In genomic region chr20:21433329-21433890, GRCh38 we compare ENCODE assay signal across 15 cellular contexts. TPM values are rescaled to one million over a fixed set of nuclear protein-coding genes. Genes with fewer than 3 reads are reported as not detected.
DNase-seq lines count a peak whose midpoint lies in the region; ATAC-seq, FAIRE-seq and TF ChIP-seq lines count a peak whose summit lies in the region.
"Had no signal": no experiment of that assay in that cellular context is flagged by ENCODE, and none has a peak within 500 bp of the region (broad histone marks: within the 10 kb centered on the region; RNA-seq: fewer than 3 reads in every experiment).

No MANE protein-coding gene starts in this region.

- no peaks in the 10 kb centered on the region for H3K9me3 ChIP-seq in A673 (ENCODE audit: low read depth, low read length, poor library complexity, severe bottlenecking)
- H3K9me3 ChIP-seq: tibial nerve had no signal

- no peaks in the 10 kb centered on the region for H3K4me1 ChIP-seq in A673 (ENCODE audit: insufficient read depth, low read length, poor library complexity, severe bottlenecking)
- H3K4me1 ChIP-seq: parathyroid adenoma, tibial nerve had no signal

- intact Hi-C loops in A673 (cut with micrococcal nuclease; ENCODE audit: unreplicated experiment) = no loop called here

- no TSS peak for BruUV-seq in A673 (replicated peaks; lab: Mats Ljungman, UMichigan)

- H3K27me3 ChIP-seq in bronchial epithelial cell (ENCODE audit: control insufficient read depth, insufficient read depth, low read length) = no peaks in the 10 kb centered on the region
- no peaks in the 10 kb centered on the region for H3K27me3 ChIP-seq in A673 (replicated peaks; ENCODE audit: insufficient read depth, low read depth, low read length, poor library complexity)
- H3K27me3 ChIP-seq: tibial nerve had no signal

- no peak for TF ChIP-seq CTCF in bronchial epithelial cell (IDR thresholded peaks at IDR 0.05; ENCODE audit: insufficient read depth, low read length, severe bottlenecking)
- TF ChIP-seq CTCF in A673 (conservative IDR thresholded peaks at IDR 0.05; ENCODE audit: low read depth, low read length) = no peak

- H3K27ac ChIP-seq in A673 (ENCODE audit: low read depth, low read length, poor library complexity, severe bottlenecking) = no peak overlapping the region
- H3K27ac ChIP-seq: parathyroid adenoma, tibial nerve had no signal

- POLR2A ChIA-PET in A673 (lab: Charles Lee; ENCODE audit: low non-redundant PET) = no interaction called here

- H3K4me3 ChIP-seq in bronchial epithelial cell (ENCODE audit: low read depth, low read length) (no peak overlapping the region), A673 (ENCODE audit: low read depth, low read length, poor library complexity, severe bottlenecking) (no peak overlapping the region)
- H3K4me3 ChIP-seq: lung, smooth muscle cell, tibial nerve had no signal

- ATAC-seq in GM21423 (IDR thresholded peaks at IDR 0.05; ENCODE audit: unreplicated experiment) = no peak
- ATAC-seq in HG03045 (IDR thresholded peaks at IDR 0.05; ENCODE audit: unreplicated experiment) = no peak

- CTCF ChIA-PET in A673 (lab: Charles Lee) = no interaction called here

- H3K36me3 ChIP-seq in bronchial epithelial cell (ENCODE audit: control insufficient read depth, insufficient read depth, low read length) (no peaks in the 10 kb centered on the region), A673 (ENCODE audit: insufficient read depth, low read length, poor library complexity, severe bottlenecking) (no peaks in the 10 kb centered on the region)
- H3K36me3 ChIP-seq: tibial nerve had no signal

- peak; percentile 40 for FAIRE-seq in bronchial epithelial cell (lab: Jason Lieb, UNC)
- FAIRE-seq: endometrium had no signal

- DNase-seq in GM04504 (ENCODE audit: low read depth) (peak; percentile 10), NCI-H226 (peak; percentile 80), bronchial epithelial cell (ENCODE audit: low read depth) (peak; percentile 74), renal cortical epithelial cell (ENCODE audit: low read depth) (peak; percentile 80), A673 (ENCODE audit: low spot score) (no peak)
- DNase-seq: NCI-H1694, NCI-H510A treated with DMSO at 0.1 percent for 48 hours had no signal

RNA-seq across cellular contexts. Expression of gene NKX2-4, which starts 36.1 kb away (rescaled TPM):
- total RNA-seq in bronchial epithelial cell (not detected in 2 replicates), renal cortical epithelial cell (not detected in 2 replicates), A673 (2021) (0.13 TPM in 2 replicates)
- total RNA-seq: activated T-helper 1 cell treated with anti-CD3 and anti-CD28 coated beads, Interleukin-12 subunit alpha, Interleukin-12 subunit beta, Interleukin-2, Interleukin-4 antibody, amounts not matched to agents 30 ng/mL and 10 ng/mL and 1 ng/mL, durations not matched to agents 14 hours and 24 hours and 36 hours; lung; smooth muscle cell; tibial nerve had no signal
